Comparison of ENCODE assay signal across 1 cellular context in the genomic region with DNA sequence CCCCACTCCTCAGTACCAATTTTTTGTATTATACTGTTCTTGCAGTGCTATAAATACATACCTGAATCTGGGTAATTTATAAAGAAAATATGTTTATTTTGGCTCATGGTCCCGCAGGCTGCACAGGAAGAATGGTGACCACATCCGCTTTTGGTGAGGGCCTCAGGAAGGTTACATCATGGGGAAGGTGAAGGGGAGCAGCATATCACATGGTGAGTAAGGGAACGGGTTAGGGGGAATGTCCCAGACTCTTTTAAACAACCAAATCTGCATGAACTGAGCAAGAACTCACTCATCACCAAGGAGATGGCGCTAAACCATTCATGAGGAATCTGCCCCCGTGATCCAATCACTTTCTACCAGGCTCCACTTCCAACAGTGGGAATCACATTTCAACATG.
TF ChIP-seq lines count a peak whose summit lies in the region.

No MANE protein-coding gene starts in this region.

TF ChIP-seq in GM12878, 131 proteins besides CTCF, POLR2A, EP300 and RAD21:
- TF ChIP-seq RUNX3 (IDR thresholded peaks at IDR 0.05; ENCODE audit: low read length) (peak; percentile 71), CBX3 (IDR thresholded peaks at IDR 0.05; ENCODE audit: borderline replicate concordance, low read depth) (no peak)
